In genomic region chr13:27007166-27007565, GRCh38 we compare ENCODE assay signal across 9 cellular contexts.
DNase-seq lines count a peak whose midpoint lies in the region; ATAC-seq and TF ChIP-seq lines count a peak whose summit lies in the region.
"Had no signal": no experiment of that assay in that cellular context is flagged by ENCODE, and none has a peak within 500 bp of the region (broad histone marks: within the 10 kb centered on the region; RNA-seq: fewer than 3 reads in every experiment).

No MANE protein-coding gene starts in this region.

- no peak for TF ChIP-seq CTCF in smooth muscle cell (IDR thresholded peaks at IDR 0.05; ENCODE audit: borderline replicate concordance, insufficient read depth, poor library complexity, severe bottlenecking)

- peak overlapping the region; percentile 77 for H3K4me2 ChIP-seq in smooth muscle cell

- no peak overlapping the region for H2AFZ ChIP-seq in smooth muscle cell (ENCODE audit: low read depth)

- H3K27ac ChIP-seq in SJCRH30 = no peak overlapping the region
- no peak overlapping the region for H3K27ac ChIP-seq in iPS-18a (ENCODE audit: low read length)
- no peak overlapping the region for H3K27ac ChIP-seq in smooth muscle cell (ENCODE audit: low read depth)

- ATAC-seq in HG03175 (IDR thresholded peaks at IDR 0.05; ENCODE audit: unreplicated experiment) = no peak
- no peak for ATAC-seq in HG03571 (IDR thresholded peaks at IDR 0.05; ENCODE audit: unreplicated experiment)

- H3K9me3 ChIP-seq in SJCRH30 (replicated peaks) (no peaks in the 10 kb centered on the region), iPS-18a (ENCODE audit: control insufficient read depth, low read depth, low read length) (no peaks in the 10 kb centered on the region), smooth muscle cell (replicated peaks; ENCODE audit: low read depth) (no peaks in the 10 kb centered on the region)

- H3K4me1 ChIP-seq in SJCRH30 (peaks cover 16% of the 10 kb centered on the region), iPS-18a (ENCODE audit: control insufficient read depth, low read depth, low read length) (peaks cover 5% of the 10 kb centered on the region), smooth muscle cell (ENCODE audit: low read depth) (peaks cover 5% of the 10 kb centered on the region)

- H3K9ac ChIP-seq in iPS-18a (ENCODE audit: low read length) (no peak overlapping the region), smooth muscle cell (ENCODE audit: low read depth) (no peak overlapping the region)

- peak overlapping the region; percentile 46 for H3K4me3 ChIP-seq in SJCRH30
- H3K4me3 ChIP-seq in iPS-18a (ENCODE audit: low read length) = peak overlapping the region; percentile 53
- H3K4me3 ChIP-seq in smooth muscle cell = peak overlapping the region; percentile 36

- WGBS in smooth muscle cell (ENCODE audit: low lambda C conversion rate) = 52% methylated on average over 12 of the region's 12 CpGs

- peak; percentile 76 for DNase-seq in NCI-H1092 (lab: John Stamatoyannopoulos, UW)
- DNase-seq in SJCRH30 = peak; percentile 76 to 86
- DNase-seq in smooth muscle cell (lab: John Stamatoyannopoulos, UW; ENCODE audit: unreplicated experiment) = no peak
- DNase-seq in HuH-7 (ENCODE audit: low spot score) = no peak
- DNase-seq in DMS153 (lab: John Stamatoyannopoulos, UW) = no peak
- DNase-seq: activated CD4-positive, CD25-positive, alpha-beta regulatory T cell treated with anti-CD3 and anti-CD28 coated beads, Interleukin-2, amount 50 U/mL, for 72 hours had no signal

- no peaks in the 10 kb centered on the region for H4K20me1 ChIP-seq in smooth muscle cell (ENCODE audit: low read depth)

- H3K36me3 ChIP-seq in SJCRH30 = no peaks in the 10 kb centered on the region
- no peaks in the 10 kb centered on the region for H3K36me3 ChIP-seq in iPS-18a (ENCODE audit: control insufficient read depth, low read depth, low read length)
- no peaks in the 10 kb centered on the region for H3K36me3 ChIP-seq in smooth muscle cell (ENCODE audit: low read depth)

- H3K27me3 ChIP-seq in SJCRH30 = no peaks in the 10 kb centered on the region
- peaks cover 29% of the 10 kb centered on the region for H3K27me3 ChIP-seq in iPS-18a (ENCODE audit: control insufficient read depth, insufficient read depth, low read length)
- H3K27me3 ChIP-seq in smooth muscle cell (ENCODE audit: low read depth) = peaks cover 35% of the 10 kb centered on the region

- peaks cover under 1% of the 10 kb centered on the region for H3F3A ChIP-seq in smooth muscle cell (ENCODE audit: low read depth)

- H3K79me2 ChIP-seq in smooth muscle cell (ENCODE audit: low read depth) = no peaks in the 10 kb centered on the region

Comparison
In these comparisons a context has a peak if more than half of its experiments do, and no peak if none do; other contexts are left out.
1. DNase-seq: peak in NCI-H1092 (single experiment) and SJCRH30 (2 of 2); none in smooth muscle cell (single experiment), HuH-7 (single experiment) and DMS153 (single experiment).
2. Peak in every context shown above with its lines, with median percentiles within 50 percentile points of each other: H3K4me3 ChIP-seq.